ENCODE assay signal across 10 cellular contexts in genomic region chr17:74972973-74973328, GRCh38. TPM values are rescaled to one million over a fixed set of nuclear protein-coding genes. Genes with fewer than 3 reads are reported as not detected.
DNase-seq lines count a peak whose midpoint lies in the region; ATAC-seq, FAIRE-seq and TF ChIP-seq lines count a peak whose summit lies in the region.
"Had no signal": no experiment of that assay in that cellular context is flagged by ENCODE, and none has a peak within 500 bp of the region (broad histone marks: within the 10 kb centered on the region; RNA-seq: fewer than 3 reads in every experiment).

No MANE protein-coding gene starts in this region.

- H3K27ac ChIP-seq in iPS DF 6.9 (ENCODE audit: low read length): no peak overlapping the region
- H3K27ac ChIP-seq in small intestine (ENCODE audit: low read depth in 1 of 2, low read length in 1 of 2): peak overlapping the region in 1 of 2 donors; percentile 77

- no peak overlapping the region for H3K27ac Mint-ChIP-seq in WTC11

- peak; percentile 39 for DNase-seq in GM20000 (ENCODE audit: low spot score)
- no peak for DNase-seq in WTC11 (ENCODE audit: low spot score)
- no peak for DNase-seq in iPS DF 6.9 (ENCODE audit: low read depth, low spot score)
- DNase-seq in small intestine: no peak
- no peak for DNase-seq in NCI-H1048 (lab: John Stamatoyannopoulos, UW)
- no peak for DNase-seq in activated CD4-positive, CD25-positive, alpha-beta regulatory T cell (lab: John Stamatoyannopoulos, UW)
- no peak for DNase-seq in A172 (ENCODE audit: low spot score)

- H3K4me3 ChIP-seq in iPS DF 6.9 (ENCODE audit: low read length) (peak overlapping the region; percentile 46; the same call in 1 of the 2 replicates), small intestine (ENCODE audit: low read depth in 1 of 2, low read length in 2 of 2) (peak overlapping the region; percentile 45 to 68)

- H3K36me3 Mint-ChIP-seq in WTC11: no peaks in the 10 kb centered on the region

- peak overlapping the region; percentile 90 for H3K4me3 Mint-ChIP-seq in WTC11

- CTCF ChIA-PET in WTC11 (lab: Charles Lee): interaction anchor here (0.6 to 7.5 kb wide), 19 partner anchors 10 to 297 kb away, joined by 3 to 133 read pairs (median 6); partner anchors contain the start of genes ATP5PD, CDR2L, FADS6 and KCTD2

- H3K9me3 Mint-ChIP-seq in WTC11: no peaks in the 10 kb centered on the region

- H3K27me3 ChIP-seq in iPS DF 6.9 (ENCODE audit: control insufficient read depth, insufficient read depth, low read length): peaks cover 17% of the 10 kb centered on the region
- H3K27me3 ChIP-seq in small intestine (ENCODE audit: control insufficient read depth in 2 of 2, insufficient read depth in 2 of 2, low read length in 2 of 2): no peaks in the 10 kb centered on the region

- H3K4me1 ChIP-seq in iPS DF 6.9 (ENCODE audit: control insufficient read depth, insufficient read depth, low read length): peaks cover 7% of the 10 kb centered on the region; the same call in 1 of the 2 replicates
- H3K4me1 ChIP-seq in small intestine (ENCODE audit: control insufficient read depth in 2 of 2, insufficient read depth in 1 of 2, low read depth in 1 of 2, low read length in 1 of 2): peaks cover 0 to 6% of the 10 kb centered on the region in 2 donors

- H3K27me3 Mint-ChIP-seq in WTC11 (ENCODE audit: low read depth): peaks cover 55% of the 10 kb centered on the region

- H3K9me3 ChIP-seq in iPS DF 6.9 (ENCODE audit: control insufficient read depth, insufficient read depth, low read length) (no peaks in the 10 kb centered on the region), small intestine (ENCODE audit: control insufficient read depth, low read depth) (no peaks in the 10 kb centered on the region)

- POLR2A ChIA-PET in WTC11 (lab: Charles Lee): interaction anchor here (0.7 to 2.0 kb wide), 4 partner anchors 15 to 235 kb away, joined by 4 to 15 read pairs (median 8); partner anchors contain the start of genes CDR2L, FDXR and MRPL58

- no CpG with 5 or more reads among the region's 17 CpGs for WGBS in iPS DF 6.9 (ENCODE audit: insufficient coverage, insufficient read length)
- WGBS in small intestine, 3 donors: 15 to 18% (median 15%) methylated on average over 17 of the region's 17 CpGs

- no peak for TF ChIP-seq CTCF in GM20000 (IDR thresholded peaks at IDR 0.05; ENCODE audit: extremely low read depth, missing control alignments)
- no peak for TF ChIP-seq CTCF in WTC11 (IDR thresholded peaks at IDR 0.05)

- H3K4me1 Mint-ChIP-seq in WTC11: peaks cover 12% of the 10 kb centered on the region

- no peak for FAIRE-seq in small intestine (lab: Jason Lieb, UNC)

- H3K36me3 ChIP-seq in iPS DF 6.9 (ENCODE audit: control insufficient read depth, insufficient read depth, low read length) (no peaks in the 10 kb centered on the region), small intestine (ENCODE audit: control insufficient read depth in 2 of 2, insufficient read depth in 2 of 2, low read length in 2 of 2) (no peaks in the 10 kb centered on the region)

- no peak for ATAC-seq in WTC11
- no peak for ATAC-seq in GM19467 (IDR thresholded peaks at IDR 0.05; ENCODE audit: unreplicated experiment)

TF ChIP-seq in WTC11, 78 proteins besides CTCF, POLR2A, EP300 and RAD21:
- TF ChIP-seq ZNF138 (CRISPR knock-in tag; conservative IDR thresholded peaks at IDR 0.05): no peak
TF ChIP-seq in WTC11: peak in this region for 0.

RNA-seq across cellular contexts. Expression of gene HID1, which starts 0.4 kb away (rescaled TPM):
- total RNA-seq in WTC11 (2021): 16.7 to 19.4 TPM (median 19.3 TPM) in 3 replicates
- 10 to 100 TPM; 37.1 to 60.4 (median 44.0) TPM for polyA plus RNA-seq in small intestine
- total RNA-seq in A172 (2014; rRNA removed; shearing (Covaris generic)): 0.65 and 2.7 TPM in 2 replicates
- total RNA-seq: LHCN-M2 had no signal

RNA-seq across cellular contexts. Expression of gene CDR2L, which starts 14.5 kb away (rescaled TPM):
- total RNA-seq in WTC11 (2021): 28.6 to 31.3 TPM (median 31.0 TPM) in 3 replicates
- polyA plus RNA-seq in small intestine: 10 to 100 TPM; 25.4 to 39.6 (median 28.9) TPM
- 24.0 and 26.6 TPM in 2 replicates for total RNA-seq in A172 (2014; rRNA removed; shearing (Covaris generic))

RNA-seq across cellular contexts. Expression of gene OTOP3, which starts 37.3 kb away (rescaled TPM):
- total RNA-seq in WTC11 (2021): not detected in 3 replicates
- polyA plus RNA-seq in small intestine: 10 to 100 TPM in 2 of 3 donors, 1 to 10 TPM in 1; 6.4 to 35.7 (median 31.8) TPM
- total RNA-seq in A172 (2014; rRNA removed; shearing (Covaris generic)): not detected in 2 replicates
- total RNA-seq: left cardiac atrium, LHCN-M2 had no signal

RNA-seq across cellular contexts. Expression of gene MRPL58, which starts 39.5 kb away (rescaled TPM):
- 41.8 to 43.7 TPM (median 41.9 TPM) in 3 replicates for total RNA-seq in WTC11 (2021)
- polyA plus RNA-seq in small intestine: 10 to 100 TPM; 42.7 to 73.0 (median 48.8) TPM
- 135 TPM in 2 replicates for total RNA-seq in A172 (2014; rRNA removed; shearing (Covaris generic))

RNA-seq across cellular contexts. Expression of gene OTOP2, which starts 48.9 kb away (rescaled TPM):
- total RNA-seq in WTC11 (2021): not detected in 3 replicates
- under 1 TPM; 0.22 to 0.54 (median 0.39) TPM for polyA plus RNA-seq in small intestine
- not detected in 2 replicates for total RNA-seq in A172 (2014; rRNA removed; shearing (Covaris generic))
- total RNA-seq: left cardiac atrium, LHCN-M2 had no signal
